Comparison of ENCODE assay signal across 23 cellular contexts in the genomic region with DNA sequence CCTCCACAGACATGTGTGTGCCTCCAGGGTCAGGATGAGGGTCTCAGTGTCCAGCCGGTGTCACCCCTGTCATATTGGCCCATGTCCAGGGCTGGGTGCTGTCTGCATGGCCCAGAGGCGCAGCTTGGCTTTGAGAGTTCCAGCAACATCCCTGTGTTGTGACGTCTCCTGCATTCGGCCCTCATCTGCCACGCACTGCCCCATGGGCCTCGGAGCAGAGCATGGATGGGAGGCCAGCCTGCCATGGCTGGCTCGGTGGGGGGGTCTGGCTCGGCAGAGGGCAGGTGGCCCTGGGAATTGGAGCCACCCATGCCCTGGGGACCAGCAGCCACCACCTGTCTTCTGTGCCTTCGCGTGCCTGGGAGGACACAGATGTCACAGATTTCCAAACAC.
"Had no signal": no experiment of that assay in that cellular context is flagged by ENCODE, and none has a peak within 500 bp of the region (broad histone marks: within the 10 kb centered on the region; RNA-seq: fewer than 3 reads in every experiment).

No MANE protein-coding gene starts in this region.

- H3K9me3 Mint-ChIP-seq: activated naive CD4-positive, alpha-beta T cell treated with anti-CD3 and anti-CD28 coated beads, Interleukin-2, amount 10 ng/mL, durations not matched to agents 7 days and 5 days; activated naive CD8-positive, alpha-beta T cell treated with anti-CD3 and anti-CD28 coated beads, Interleukin-2, amount 50 U/mL, for 24 hours; brain; naive thymus-derived CD4-positive, alpha-beta T cell; neural progenitor cell had no signal

- H3K36me3 Mint-ChIP-seq: activated naive CD4-positive, alpha-beta T cell treated with anti-CD3 and anti-CD28 coated beads, Interleukin-2, amount 10 ng/mL, durations not matched to agents 7 days and 5 days had no signal

- H2AFZ ChIP-seq: neural progenitor cell had no signal

- H3K4me1 Mint-ChIP-seq: brain had no signal

- H3K27ac Mint-ChIP-seq: activated naive CD4-positive, alpha-beta T cell treated with anti-CD3 and anti-CD28 coated beads, Interleukin-2, amount 10 ng/mL, durations not matched to agents 7 days and 5 days; activated naive CD8-positive, alpha-beta T cell treated with anti-CD3 and anti-CD28 coated beads, Interleukin-2, amount 50 U/mL, for 24 hours; T-helper 17 cell had no signal

- H3K4me1 ChIP-seq: foreskin keratinocyte, neural progenitor cell had no signal

- H3K36me3 ChIP-seq: neural progenitor cell, ovary had no signal

- H3K27me3 Mint-ChIP-seq: activated naive CD4-positive, alpha-beta T cell treated with anti-CD3 and anti-CD28 coated beads, Interleukin-2, amount 10 ng/mL, durations not matched to agents 7 days and 5 days; activated naive CD8-positive, alpha-beta T cell treated with anti-CD3 and anti-CD28 coated beads, Interleukin-2, amount 50 U/mL, for 24 hours; brain; naive thymus-derived CD4-positive, alpha-beta T cell; T-helper 17 cell had no signal

- H3K4me3 Mint-ChIP-seq: activated naive CD4-positive, alpha-beta T cell treated with anti-CD3 and anti-CD28 coated beads, Interleukin-2, amount 10 ng/mL, durations not matched to agents 7 days and 5 days; activated naive CD8-positive, alpha-beta T cell treated with anti-CD3 and anti-CD28 coated beads, Interleukin-2, amount 50 U/mL, for 24 hours; brain; naive thymus-derived CD4-positive, alpha-beta T cell; neural progenitor cell; T-helper 17 cell had no signal

- H3K27ac ChIP-seq: foreskin keratinocyte, left lung, neural progenitor cell, ovary, sigmoid colon, tibial artery, VCaP had no signal

- DNase-seq: activated CD4-positive, CD25-positive, alpha-beta regulatory T cell treated with anti-CD3 and anti-CD28 coated beads, Interleukin-2, amount 50 U/mL, for 72 hours; activated CD8-positive, alpha-beta memory T cell treated with anti-CD3 and anti-CD28 coated beads for 24 hours; activated CD8-positive, alpha-beta memory T cell treated with anti-CD3 and anti-CD28 coated beads, Interleukin-2, amount 50 U/mL, for 48 hours; activated effector memory CD4-positive, alpha-beta T cell treated with Interleukin-2 at 50 U/mL for 16 hours; activated naive CD4-positive, alpha-beta T cell treated with anti-CD3 and anti-CD28 coated beads, Interleukin-2, amount 10 ng/mL, durations not matched to agents 7 days and 5 days; activated naive CD8-positive, alpha-beta T cell treated with anti-CD3 and anti-CD28 coated beads, Interleukin-2, amount 50 U/mL, for 24 hours; activated T-cell treated with anti-CD3 and anti-CD28 coated beads, Interleukin-2, amount 50 U/mL, for 48 hours; anterior cingulate cortex; caudate nucleus; foreskin keratinocyte; hippocampal formation; naive thymus-derived CD4-positive, alpha-beta T cell; sigmoid colon; stimulated activated CD8-positive, alpha-beta memory T cell treated with anti-CD3 and anti-CD28 coated beads, Interleukin-4, amount 100 ng/mL, for 48 hours; stimulated activated naive CD4-positive, alpha-beta T cell treated with Interleukin-2 at 50 U/mL for 16 hours; substantia nigra; T-helper 17 cell; tibial artery had no signal

- ATAC-seq: activated naive CD8-positive, alpha-beta T cell treated with anti-CD3 and anti-CD28 coated beads, Interleukin-2, amount 50 U/mL, for 24 hours; foreskin keratinocyte; left lung; naive thymus-derived CD4-positive, alpha-beta T cell; T-helper 17 cell had no signal

- H3K9me3 ChIP-seq: left lung, ovary, sigmoid colon, tibial artery had no signal

- H3K4me2 ChIP-seq: neural progenitor cell had no signal

- H3K27me3 ChIP-seq: foreskin keratinocyte, left lung, neural progenitor cell, ovary, sigmoid colon, tibial artery had no signal

- H3K4me3 ChIP-seq: left lung, neural progenitor cell, ovary, sigmoid colon, tibial artery had no signal
